ENCODE assay signal across 12 cellular contexts in the genomic region with DNA sequence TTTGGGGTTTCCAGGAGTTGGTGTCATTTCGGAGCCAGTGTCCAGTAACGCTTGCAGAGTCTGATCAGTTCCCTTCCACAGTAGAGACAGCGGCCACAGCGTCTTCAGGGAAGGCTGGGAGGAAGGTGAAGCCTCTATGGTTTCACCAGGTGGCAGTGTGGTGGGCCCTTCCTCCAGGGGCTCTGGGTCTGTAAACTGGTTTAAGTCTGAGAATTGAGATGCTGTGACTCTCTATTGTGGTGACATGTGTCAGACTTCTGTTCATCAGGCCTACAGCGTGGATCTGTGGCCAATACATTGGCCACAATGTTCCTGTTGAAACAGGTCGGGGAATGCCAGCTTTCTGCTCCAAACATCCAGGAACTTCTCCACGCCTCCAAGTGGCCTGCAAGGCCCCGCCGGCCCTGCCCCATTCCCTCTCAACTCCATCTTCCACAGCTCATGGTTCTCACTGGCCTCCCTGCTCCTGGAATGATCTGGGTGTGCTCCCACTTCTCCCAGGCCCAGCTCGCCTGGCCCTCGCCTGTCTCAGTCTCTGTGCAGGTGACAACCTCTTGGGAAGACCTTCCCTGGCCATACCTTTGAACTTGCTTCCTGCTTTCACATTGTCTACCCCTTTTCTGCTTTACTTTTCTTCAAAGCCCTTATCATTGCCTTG.
A peak's percentile ranks its signal among the peaks of the same experiment; 100 is the strongest.
DNase-seq lines count a peak whose midpoint lies in the region; ATAC-seq and TF ChIP-seq lines count a peak whose summit lies in the region.
"Had no signal": no experiment of that assay in that cellular context is flagged by ENCODE, and none has a peak within 500 bp of the region (broad histone marks: within the 10 kb centered on the region; RNA-seq: fewer than 3 reads in every experiment).

No MANE protein-coding gene starts in this region.

- no peaks in the 10 kb centered on the region; the same call in 1 of the 2 replicates for H3K27me3 Mint-ChIP-seq in HFFc6 (ENCODE audit: insufficient read depth)

- POLR2A ChIA-PET in SK-N-SH (lab: Yijun Ruan, JAX) = no interaction called here

- no peak overlapping the region for H3K27ac Mint-ChIP-seq in HFFc6

- H3K9ac ChIP-seq in BLaER1 treated with 17β-estradiol and CSF1 and Interleukin-3, amounts not matched to agents 10 nM and 100 nM = no peak overlapping the region
- no peak overlapping the region for H3K9ac ChIP-seq in SK-N-SH

- TF ChIP-seq CTCF in HFFc6 (IDR thresholded peaks at IDR 0.05) (peak; percentile 36; the same call in 1 of the 2 replicates), choroid plexus epithelial cell (conservative IDR thresholded peaks at IDR 0.05; ENCODE audit: low read depth, low read length) (peak; percentile 24), lower lobe of right lung (IDR thresholded peaks at IDR 0.05) (no peak), SK-N-SH (IDR thresholded peaks at IDR 0.05) (no peak)

- peaks cover 0 to 5% (median 0%) of the 10 kb centered on the region in 11 experiments; a peak in 2 of 22 replicates for H3K9me3 ChIP-seq in BLaER1 treated with 17β-estradiol and CSF1 and Interleukin-3, amounts not matched to agents 10 nM and 100 nM (replicated peaks in 1 of 11)
- H3K9me3 ChIP-seq in lower lobe of right lung (no peaks in the 10 kb centered on the region), SK-N-SH (no peaks in the 10 kb centered on the region)

- H3K27ac ChIP-seq in BLaER1 treated with 17β-estradiol and CSF1 and Interleukin-3, amounts not matched to agents 10 nM and 100 nM = no peak overlapping the region
- H3K27ac ChIP-seq in lower lobe of right lung (no peak overlapping the region), SK-N-SH (ENCODE audit: low read depth in 2 of 2, low read length in 1 of 2) (no peak overlapping the region)

- no peak overlapping the region for H3K4me3 ChIP-seq in BLaER1 treated with 17β-estradiol and CSF1 and Interleukin-3, amounts not matched to agents 10 nM and 100 nM
- no peak overlapping the region for H3K4me3 ChIP-seq in choroid plexus epithelial cell (ENCODE audit: low read depth, low read length)
- no peak overlapping the region for H3K4me3 ChIP-seq in lower lobe of right lung
- H3K4me3 ChIP-seq in SK-N-SH (ENCODE audit: low read depth in 2 of 2, low read length in 1 of 2) = no peak overlapping the region

- DNase-seq in HFFc6 (no peak), choroid plexus epithelial cell (ENCODE audit: low read depth) (no peak), lower lobe of right lung (peak; percentile 30), SK-N-SH (no peak), DMS153 treated with DMSO at 0.1 percent for 48 hours (lab: John Stamatoyannopoulos, UW; ENCODE audit: unreplicated experiment) (no peak), NCI-H2171 treated with DMSO at 0.1 percent for 48 hours (lab: John Stamatoyannopoulos, UW) (no peak), C1 segment of cervical spinal cord (lab: John Stamatoyannopoulos, UW) (no peak)
- DNase-seq: activated T-cell treated with anti-CD3 and anti-CD28 coated beads, Interleukin-2, amount 50 U/mL, for 4 hours; AML-193; amniotic stem cell; stimulated activated naive CD4-positive, alpha-beta T cell treated with Interleukin-2 at 50 U/mL for 16 hours had no signal

- TF ChIP-seq RAD21 in SK-N-SH (IDR thresholded peaks at IDR 0.05; ENCODE audit: low read length) = no peak

- no peak for ATAC-seq in lower lobe of right lung
- ATAC-seq: activated T-cell treated with anti-CD3 and anti-CD28 coated beads, Interleukin-2, amount 50 U/mL, for 4 hours had no signal

- CTCF ChIA-PET in SK-N-SH (lab: Yijun Ruan, JAX) = interaction anchor here (1.4 to 1.6 kb wide), 2 partner anchors 199 to 202 kb away, joined by 3 to 7 read pairs; no protein-coding TSS in a partner anchor

- TF ChIP-seq EP300 in SK-N-SH (IDR thresholded peaks at IDR 0.05; ENCODE audit: borderline replicate concordance in 1 of 2, low read depth in 1 of 2, low read length in 1 of 2) = no peak

- H3K36me3 ChIP-seq in BLaER1 treated with 17β-estradiol and CSF1 and Interleukin-3, amounts not matched to agents 10 nM and 100 nM = no peaks in the 10 kb centered on the region
- no peaks in the 10 kb centered on the region for H3K36me3 ChIP-seq in lower lobe of right lung
- no peaks in the 10 kb centered on the region for H3K36me3 ChIP-seq in SK-N-SH (replicated peaks in 1 of 2; ENCODE audit: control insufficient read depth in 1 of 2, insufficient read depth in 2 of 2, low read length in 1 of 2)

- no peaks in the 10 kb centered on the region for H3K9me2 ChIP-seq in SK-N-SH

- no peak overlapping the region for H2AFZ ChIP-seq in SK-N-SH (ENCODE audit: low read depth)

- H3K36me3 Mint-ChIP-seq in HFFc6 (ENCODE audit: low read depth) = no peaks in the 10 kb centered on the region

- 80% methylated on average over 11 of the region's 11 CpGs for WGBS in SK-N-SH (ENCODE audit: low lambda C conversion rate)

- H3F3A ChIP-seq in SK-N-SH (replicated peaks; ENCODE audit: insufficient read depth) = no peaks in the 10 kb centered on the region

- peaks cover 17% of the 10 kb centered on the region for H3K4me1 Mint-ChIP-seq in HFFc6 (ENCODE audit: low read depth)

- H4K20me1 ChIP-seq in BLaER1 treated with 17β-estradiol and CSF1 and Interleukin-3, amounts not matched to agents 10 nM and 100 nM = peaks cover 0 to 16% (median 0%) of the 10 kb centered on the region in 11 experiments; a peak in 5 of 22 replicates
- no peaks in the 10 kb centered on the region for H4K20me1 ChIP-seq in SK-N-SH (ENCODE audit: insufficient read depth)

- H3K4me2 ChIP-seq in BLaER1 treated with 17β-estradiol and CSF1 and Interleukin-3, amounts not matched to agents 10 nM and 100 nM = peak overlapping the region; percentile 59 to 100 (median 94)
- H3K4me2 ChIP-seq in SK-N-SH = no peak overlapping the region

- intact Hi-C loops in lower lobe of right lung (cut with DNase I) = no loop called here

- H3K79me2 ChIP-seq in SK-N-SH (ENCODE audit: insufficient read depth) = no peaks in the 10 kb centered on the region

- H3K27me3 ChIP-seq in BLaER1 treated with 17β-estradiol and CSF1 and Interleukin-3, amounts not matched to agents 10 nM and 100 nM = no peaks in the 10 kb centered on the region
- H3K27me3 ChIP-seq in lower lobe of right lung (ENCODE audit: low read depth) (no peaks in the 10 kb centered on the region), SK-N-SH (ENCODE audit: insufficient read depth) (no peaks in the 10 kb centered on the region)

- H3K9me3 Mint-ChIP-seq in HFFc6 = no peaks in the 10 kb centered on the region
- H3K9me3 Mint-ChIP-seq: activated T-cell treated with anti-CD3 and anti-CD28 coated beads, Interleukin-2, amount 50 U/mL, for 4 hours had no signal

- H3K4me3 Mint-ChIP-seq in HFFc6 = no peak overlapping the region
- H3K4me3 Mint-ChIP-seq: activated T-cell treated with anti-CD3 and anti-CD28 coated beads, Interleukin-2, amount 50 U/mL, for 4 hours had no signal

- H3K4me1 ChIP-seq in BLaER1 treated with 17β-estradiol and CSF1 and Interleukin-3, amounts not matched to agents 10 nM and 100 nM = peaks cover 65 to 79% (median 76%) of the 10 kb centered on the region in 10 experiments
- peaks cover 6% of the 10 kb centered on the region for H3K4me1 ChIP-seq in lower lobe of right lung
- peaks cover 0 to 9% of the 10 kb centered on the region in 2 experiments; a peak in 1 of 4 replicates for H3K4me1 ChIP-seq in SK-N-SH (ENCODE audit: control insufficient read depth in 1 of 2, insufficient read depth in 2 of 2, low read depth in 1 of 2, low read length in 1 of 2)

TF ChIP-seq in SK-N-SH, 30 proteins besides CTCF, POLR2A, EP300 and RAD21:
- TF ChIP-seq TCF12 (IDR thresholded peaks at IDR 0.05) (no peak), FOXM1 (IDR thresholded peaks at IDR 0.05; ENCODE audit: low read depth) (no peak), NRF1 (IDR thresholded peaks at IDR 0.05; ENCODE audit: low read depth, low read length) (no peak), FOXJ3 (CRISPR knock-in tag; IDR thresholded peaks at IDR 0.05) (no peak), TEAD4 (IDR thresholded peaks at IDR 0.05; ENCODE audit: borderline replicate concordance, insufficient read depth) (no peak), RCOR1 (IDR thresholded peaks at IDR 0.05; ENCODE audit: low read length) (no peak), NFIC (IDR thresholded peaks at IDR 0.05; ENCODE audit: borderline replicate concordance) (no peak), FOSL2 (IDR thresholded peaks at IDR 0.05; ENCODE audit: borderline replicate concordance, low read depth) (no peak), SIN3A (IDR thresholded peaks at IDR 0.05; ENCODE audit: borderline replicate concordance, low read depth, low read length) (no peak), POLR2AphosphoS5 (IDR thresholded peaks at IDR 0.05; ENCODE audit: low read depth, low read length) (no peak)
- TF ChIP-seq, protein P1, sequence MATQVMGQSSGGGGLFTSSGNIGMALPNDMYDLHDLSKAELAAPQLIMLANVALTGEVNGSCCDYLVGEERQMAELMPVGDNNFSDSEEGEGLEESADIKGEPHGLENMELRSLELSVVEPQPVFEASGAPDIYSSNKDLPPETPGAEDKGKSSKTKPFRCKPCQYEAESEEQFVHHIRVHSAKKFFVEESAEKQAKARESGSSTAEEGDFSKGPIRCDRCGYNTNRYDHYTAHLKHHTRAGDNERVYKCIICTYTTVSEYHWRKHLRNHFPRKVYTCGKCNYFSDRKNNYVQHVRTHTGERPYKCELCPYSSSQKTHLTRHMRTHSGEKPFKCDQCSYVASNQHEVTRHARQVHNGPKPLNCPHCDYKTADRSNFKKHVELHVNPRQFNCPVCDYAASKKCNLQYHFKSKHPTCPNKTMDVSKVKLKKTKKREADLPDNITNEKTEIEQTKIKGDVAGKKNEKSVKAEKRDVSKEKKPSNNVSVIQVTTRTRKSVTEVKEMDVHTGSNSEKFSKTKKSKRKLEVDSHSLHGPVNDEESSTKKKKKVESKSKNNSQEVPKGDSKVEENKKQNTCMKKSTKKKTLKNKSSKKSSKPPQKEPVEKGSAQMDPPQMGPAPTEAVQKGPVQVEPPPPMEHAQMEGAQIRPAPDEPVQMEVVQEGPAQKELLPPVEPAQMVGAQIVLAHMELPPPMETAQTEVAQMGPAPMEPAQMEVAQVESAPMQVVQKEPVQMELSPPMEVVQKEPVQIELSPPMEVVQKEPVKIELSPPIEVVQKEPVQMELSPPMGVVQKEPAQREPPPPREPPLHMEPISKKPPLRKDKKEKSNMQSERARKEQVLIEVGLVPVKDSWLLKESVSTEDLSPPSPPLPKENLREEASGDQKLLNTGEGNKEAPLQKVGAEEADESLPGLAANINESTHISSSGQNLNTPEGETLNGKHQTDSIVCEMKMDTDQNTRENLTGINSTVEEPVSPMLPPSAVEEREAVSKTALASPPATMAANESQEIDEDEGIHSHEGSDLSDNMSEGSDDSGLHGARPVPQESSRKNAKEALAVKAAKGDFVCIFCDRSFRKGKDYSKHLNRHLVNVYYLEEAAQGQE (IDR thresholded peaks at IDR 0.05; ENCODE audit: low read depth, low read length) = no peak
- TF ChIP-seq, protein P2, sequence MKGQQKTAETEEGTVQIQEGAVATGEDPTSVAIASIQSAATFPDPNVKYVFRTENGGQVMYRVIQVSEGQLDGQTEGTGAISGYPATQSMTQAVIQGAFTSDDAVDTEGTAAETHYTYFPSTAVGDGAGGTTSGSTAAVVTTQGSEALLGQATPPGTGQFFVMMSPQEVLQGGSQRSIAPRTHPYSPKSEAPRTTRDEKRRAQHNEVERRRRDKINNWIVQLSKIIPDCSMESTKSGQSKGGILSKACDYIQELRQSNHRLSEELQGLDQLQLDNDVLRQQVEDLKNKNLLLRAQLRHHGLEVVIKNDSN (IDR thresholded peaks at IDR 0.05; ENCODE audit: borderline replicate concordance, low read depth) = no peak

Comparison
In these comparisons a context has a peak if more than half of its experiments do, and no peak if none do; other contexts are left out.
1. CTCF ChIP-seq: peak in HFFc6 (single experiment) and choroid plexus epithelial cell (single experiment); none in lower lobe of right lung (single experiment) and SK-N-SH (single experiment).